25 cellular contexts compared by ENCODE assay signal in genomic region chr7:114104035-114104434, GRCh38.
"Had no signal": no experiment of that assay in that cellular context is flagged by ENCODE, and none has a peak within 500 bp of the region (broad histone marks: within the 10 kb centered on the region; RNA-seq: fewer than 3 reads in every experiment).

No MANE protein-coding gene starts in this region.

- H3K27me3 Mint-ChIP-seq: activated naive CD8-positive, alpha-beta T cell treated with anti-CD3 and anti-CD28 coated beads for 36 hours; stimulated activated naive CD8-positive, alpha-beta T cell treated with anti-CD3 and anti-CD28 coated beads, Interleukin-15, amount 100 ng/mL, for 72 hours; T-cell had no signal

- ATAC-seq: activated CD8-positive, alpha-beta memory T cell treated with anti-CD3 and anti-CD28 coated beads, Interleukin-2, amount 10 ng/mL, durations not matched to agents 7 days and 5 days; activated T-helper 17 cell treated with anti-CD3 and anti-CD28 coated beads, Interleukin-2, amount 50 U/mL, for 72 hours; gastrocnemius medialis; heart left ventricle; mucosa of descending colon; stimulated activated naive CD8-positive, alpha-beta T cell treated with anti-CD3 and anti-CD28 coated beads, Interleukin-15, amount 100 ng/mL, for 72 hours; T-cell had no signal

- H3K4me3 ChIP-seq: breast epithelium, gastrocnemius medialis, heart left ventricle, mucosa of descending colon, prostate gland, right atrium auricular region, suprapubic skin had no signal

- DNase-seq: activated B cell treated with CpG ODN at 0.5 μM for 24 hours; activated CD4-positive, alpha-beta memory T cell treated with anti-CD3 and anti-CD28 coated beads, Interleukin-2, amount 10 ng/mL, durations not matched to agents 7 days and 5 days; activated CD4-positive, alpha-beta T cell treated with anti-CD3 and anti-CD28 coated beads for 4 hours; activated CD8-positive, alpha-beta memory T cell treated with anti-CD3 and anti-CD28 coated beads, Interleukin-2, amount 10 ng/mL, durations not matched to agents 7 days and 5 days; activated naive CD4-positive, alpha-beta T cell; activated naive CD8-positive, alpha-beta T cell treated with anti-CD3 and anti-CD28 coated beads for 36 hours; amygdala; dermis blood vessel endothelial cell; gastrocnemius medialis; heart left ventricle; immature natural killer cell; mucosa of descending colon; naive B cell; stimulated activated CD4-positive, alpha-beta T cell treated with anti-CD3 and anti-CD28 coated beads, Interleukin-15, amount 100 ng/mL, for 24 hours; stimulated activated CD4-positive, alpha-beta T cell treated with anti-CD3 and anti-CD28 coated beads, Interleukin-2, amount 100 ng/mL, for 48 hours; stimulated activated naive CD8-positive, alpha-beta T cell treated with anti-CD3 and anti-CD28 coated beads, Interleukin-15, amount 100 ng/mL, for 72 hours; T-cell; trophoblast cell had no signal

- H3K4me1 ChIP-seq: breast epithelium, prostate gland, right atrium auricular region had no signal

- H3K9me3 Mint-ChIP-seq: activated B cell treated with CpG ODN at 0.5 μM for 24 hours; activated CD4-positive, alpha-beta memory T cell treated with anti-CD3 and anti-CD28 coated beads, Interleukin-2, amount 10 ng/mL, durations not matched to agents 7 days and 5 days; activated naive CD8-positive, alpha-beta T cell treated with anti-CD3 and anti-CD28 coated beads for 36 hours; activated T-helper 17 cell treated with anti-CD3 and anti-CD28 coated beads, Interleukin-2, amount 50 U/mL, for 72 hours; memory B cell; naive B cell; stimulated activated naive CD8-positive, alpha-beta T cell treated with anti-CD3 and anti-CD28 coated beads, Interleukin-15, amount 100 ng/mL, for 72 hours; T-cell had no signal

- H3K4me3 Mint-ChIP-seq: activated B cell treated with CpG ODN at 0.5 μM for 24 hours; activated CD4-positive, alpha-beta memory T cell treated with anti-CD3 and anti-CD28 coated beads, Interleukin-2, amount 10 ng/mL, durations not matched to agents 7 days and 5 days; activated CD8-positive, alpha-beta memory T cell treated with anti-CD3 and anti-CD28 coated beads, Interleukin-2, amount 10 ng/mL, durations not matched to agents 7 days and 5 days; activated naive CD8-positive, alpha-beta T cell treated with anti-CD3 and anti-CD28 coated beads for 36 hours; activated T-helper 17 cell treated with anti-CD3 and anti-CD28 coated beads, Interleukin-2, amount 50 U/mL, for 72 hours; immature natural killer cell; memory B cell; naive B cell; neural crest cell; stimulated activated naive CD8-positive, alpha-beta T cell treated with anti-CD3 and anti-CD28 coated beads, Interleukin-15, amount 100 ng/mL, for 72 hours; T-cell had no signal

- H3K27ac Mint-ChIP-seq: activated B cell treated with CpG ODN at 0.5 μM for 24 hours; activated CD4-positive, alpha-beta memory T cell treated with anti-CD3 and anti-CD28 coated beads, Interleukin-2, amount 10 ng/mL, durations not matched to agents 7 days and 5 days; activated CD8-positive, alpha-beta memory T cell treated with anti-CD3 and anti-CD28 coated beads, Interleukin-2, amount 10 ng/mL, durations not matched to agents 7 days and 5 days; activated naive CD8-positive, alpha-beta T cell treated with anti-CD3 and anti-CD28 coated beads for 36 hours; activated T-helper 17 cell treated with anti-CD3 and anti-CD28 coated beads, Interleukin-2, amount 50 U/mL, for 72 hours; immature natural killer cell; memory B cell; naive B cell; stimulated activated naive CD8-positive, alpha-beta T cell treated with anti-CD3 and anti-CD28 coated beads, Interleukin-15, amount 100 ng/mL, for 72 hours; T-cell had no signal

- H3K36me3 ChIP-seq: breast epithelium, gastrocnemius medialis, heart left ventricle, prostate gland, right atrium auricular region, suprapubic skin had no signal

- H3K27me3 ChIP-seq: breast epithelium, gastrocnemius medialis, right atrium auricular region, suprapubic skin had no signal

- H3K9me3 ChIP-seq: breast epithelium, gastrocnemius medialis, heart left ventricle, mucosa of descending colon, prostate gland, right atrium auricular region, suprapubic skin had no signal

- H3K27ac ChIP-seq: breast epithelium, prostate gland, right atrium auricular region, suprapubic skin had no signal

- H3K36me3 Mint-ChIP-seq: activated CD8-positive, alpha-beta memory T cell treated with anti-CD3 and anti-CD28 coated beads, Interleukin-2, amount 10 ng/mL, durations not matched to agents 7 days and 5 days; activated naive CD8-positive, alpha-beta T cell treated with anti-CD3 and anti-CD28 coated beads for 36 hours; immature natural killer cell; memory B cell; naive B cell; T-cell had no signal

- H3K4me1 Mint-ChIP-seq: activated B cell treated with CpG ODN at 0.5 μM for 24 hours; activated CD4-positive, alpha-beta memory T cell treated with anti-CD3 and anti-CD28 coated beads, Interleukin-2, amount 10 ng/mL, durations not matched to agents 7 days and 5 days; activated CD8-positive, alpha-beta memory T cell treated with anti-CD3 and anti-CD28 coated beads, Interleukin-2, amount 10 ng/mL, durations not matched to agents 7 days and 5 days; activated naive CD8-positive, alpha-beta T cell treated with anti-CD3 and anti-CD28 coated beads for 36 hours; activated T-helper 17 cell treated with anti-CD3 and anti-CD28 coated beads, Interleukin-2, amount 50 U/mL, for 72 hours; immature natural killer cell; memory B cell; naive B cell; neural crest cell; stimulated activated naive CD8-positive, alpha-beta T cell treated with anti-CD3 and anti-CD28 coated beads, Interleukin-15, amount 100 ng/mL, for 72 hours; T-cell had no signal
